ENCODE assay signal across 17 cellular contexts in the genomic region with DNA sequence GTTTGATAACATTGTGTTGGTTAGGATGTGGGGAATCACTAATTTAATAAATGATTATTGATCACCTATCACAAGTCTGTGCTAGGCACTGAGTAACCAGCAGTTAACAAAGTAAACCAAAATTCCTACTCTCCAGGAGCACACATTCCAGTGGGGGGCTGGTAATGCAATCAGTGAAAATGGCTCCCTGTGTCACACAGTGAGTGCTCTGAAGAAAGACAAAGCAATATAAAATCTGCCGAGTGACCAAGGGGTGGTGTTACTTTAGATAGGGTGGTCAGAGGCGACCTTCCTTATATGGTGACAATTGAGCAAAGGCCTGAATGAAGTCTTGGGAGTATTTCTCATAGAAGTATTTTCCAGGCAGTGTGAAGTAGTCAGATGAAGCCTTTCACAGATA. TPM values are rescaled to one million over a fixed set of nuclear protein-coding genes. Genes with fewer than 3 reads are reported as not detected.
A peak's percentile ranks its signal among the peaks of the same experiment; 100 is the strongest.
DNase-seq lines count a peak whose midpoint lies in the region; ATAC-seq, FAIRE-seq and TF ChIP-seq lines count a peak whose summit lies in the region.
"Had no signal": no experiment of that assay in that cellular context is flagged by ENCODE, and none has a peak within 500 bp of the region (broad histone marks: within the 10 kb centered on the region; RNA-seq: fewer than 3 reads in every experiment).

No MANE protein-coding gene starts in this region.

- H2AFZ ChIP-seq in H9 (ENCODE audit: low read length) (peak overlapping the region; percentile 69), astrocyte (ENCODE audit: low read depth, low read length) (peak overlapping the region; percentile 72)

- H3K4me3 Mint-ChIP-seq in H9 (0 out of 5 replicates have a peak overlapping the region, but pooled peaks of 1 of the 2 experiments have one; percentile 16), astrocyte (ENCODE audit: unreplicated experiment) (no peak overlapping the region), Calu3 (ENCODE audit: low read depth, unreplicated experiment) (no peak overlapping the region)

- no peak overlapping the region for H3K4ac ChIP-seq in H9 (ENCODE audit: low read depth, low read length)

- peaks cover 0 to 7% (median 2%) of the 10 kb centered on the region in 3 experiments; a peak in 2 of 7 replicates for H3K36me3 Mint-ChIP-seq in H9 (ENCODE audit: insufficient read depth in 1 of 3, low read depth in 3 of 3)
- H3K36me3 Mint-ChIP-seq in astrocyte (ENCODE audit: low read depth, unreplicated experiment) = no peaks in the 10 kb centered on the region
- H3K36me3 Mint-ChIP-seq in Calu3 (ENCODE audit: insufficient read depth, unreplicated experiment) = no peaks in the 10 kb centered on the region

- H3K36me3 ChIP-seq in astrocyte (ENCODE audit: insufficient read depth, low read length) = no peaks in the 10 kb centered on the region
- no peaks in the 10 kb centered on the region for H3K36me3 ChIP-seq in pancreas
- H3K36me3 ChIP-seq: BLaER1 treated with 17β-estradiol and CSF1 and Interleukin-3, amounts not matched to agents 10 nM and 100 nM; MG63 had no signal

- H2BK5ac ChIP-seq in H9 (ENCODE audit: insufficient read length, low read length) = no peak overlapping the region

- no peak overlapping the region for H3K9ac ChIP-seq in H9 (ENCODE audit: extremely low read depth, insufficient read length, low read length)
- H3K9ac ChIP-seq in astrocyte (ENCODE audit: low read length) = no peak overlapping the region
- H3K9ac ChIP-seq: BLaER1 treated with 17β-estradiol and CSF1 and Interleukin-3, amounts not matched to agents 10 nM and 100 nM had no signal

- H3K27ac Mint-ChIP-seq in H9 = peak overlapping the region in 2 of 3 experiments; percentile 86 to 94; a peak in 6 of 7 replicates
- peak overlapping the region; percentile 80 for H3K27ac Mint-ChIP-seq in astrocyte (ENCODE audit: unreplicated experiment)
- no peak overlapping the region for H3K27ac Mint-ChIP-seq in Calu3 (ENCODE audit: unreplicated experiment)

- H3T11ph ChIP-seq in H9 (ENCODE audit: low read length) = no peak overlapping the region

- no peak overlapping the region for H4K5ac ChIP-seq in H9 (ENCODE audit: insufficient read length, low read depth, low read length)

- DNase-seq in H9 (no peak), astrocyte (ENCODE audit: low read depth) (no peak), iPS-NIHi11 (ENCODE audit: low spot score) (peak; percentile 43), pancreas (peak in 2 of 6 donors; percentile 19 to 44), germinal center (ENCODE audit: low spot score) (no peak), DMS 273 (lab: John Stamatoyannopoulos, UW; ENCODE audit: unreplicated experiment) (no peak), Calu3 (no peak)
- DNase-seq: MG63, NCI-H1105, NCI-H187, NCI-H446, PC-3 had no signal

- H2BK120ac ChIP-seq in H9 (ENCODE audit: low read depth, low read length, poor library complexity, severe bottlenecking) = no peak overlapping the region

- TF ChIP-seq CTCF in H9 (conservative IDR thresholded peaks at IDR 0.05) (no peak), astrocyte (IDR thresholded peaks at IDR 0.05; ENCODE audit: insufficient read depth, low read depth, low read length) (no peak), pancreas (IDR thresholded peaks at IDR 0.05) (no peak), Calu3 (IDR thresholded peaks at IDR 0.05; ENCODE audit: unreplicated experiment) (no peak)

- H3K27me3 ChIP-seq in H9 (ENCODE audit: insufficient read depth, low read length) (no peaks in the 10 kb centered on the region), astrocyte (ENCODE audit: insufficient read depth, low read length) (peaks cover 5% of the 10 kb centered on the region), pancreas (no peaks in the 10 kb centered on the region)
- H3K27me3 ChIP-seq: BLaER1 treated with 17β-estradiol and CSF1 and Interleukin-3, amounts not matched to agents 10 nM and 100 nM had no signal

- no CpG with 5 or more reads among the region's 2 CpGs for whole genome bisulfite sequencing in H9 (ENCODE audit: extremely low coverage, insufficient read length, low lambda C conversion rate)
- WGBS in pancreas, 2 donors = 29 to 34% methylated on average over 2 of the region's 2 CpGs

- no peak overlapping the region for H3K56ac ChIP-seq in H9 (ENCODE audit: insufficient read length, low read depth, low read length)

- H4K8ac ChIP-seq in H9 (replicated peaks; ENCODE audit: insufficient read length, low read depth, low read length) = no peak overlapping the region

- CTCF ChIA-PET in Calu3 (lab: Charles Lee) = no interaction called here

- H3K18ac ChIP-seq in H9 (ENCODE audit: insufficient read length, low read depth, low read length) = peak overlapping the region; percentile 27

- H3K23ac ChIP-seq in H9 (ENCODE audit: insufficient read length, low read depth, low read length) = no peak overlapping the region

- H3K27me3 Mint-ChIP-seq in H9 (ENCODE audit: low read depth) (no peaks in the 10 kb centered on the region; the same call in 1 of the 2 replicates), astrocyte (ENCODE audit: low read depth, unreplicated experiment) (no peaks in the 10 kb centered on the region), Calu3 (ENCODE audit: unreplicated experiment) (peaks cover 20% of the 10 kb centered on the region)

- no peak overlapping the region for H3K4me2 ChIP-seq in H9 (ENCODE audit: insufficient read depth, insufficient read length, low read length)
- H3K4me2 ChIP-seq in astrocyte (ENCODE audit: low read length) = no peak overlapping the region

- no peak overlapping the region for H2AK5ac ChIP-seq in H9 (ENCODE audit: insufficient read length, low read length)

- H3K27ac ChIP-seq in H9 (ENCODE audit: insufficient read length, low read depth, low read length) = no peak overlapping the region
- no peak overlapping the region for H3K27ac ChIP-seq in astrocyte (ENCODE audit: low read depth, low read length)
- H3K27ac ChIP-seq in pancreas = peak overlapping the region; percentile 51 to 66 (median 56)
- H3K27ac ChIP-seq: BLaER1 treated with 17β-estradiol and CSF1 and Interleukin-3, amounts not matched to agents 10 nM and 100 nM; HL-60 had no signal

- BruUV-seq in Calu3 (replicated peaks; lab: Mats Ljungman, UMichigan) = no TSS peak

- H3K4me1 Mint-ChIP-seq in H9 = peaks cover 23 to 26% of the 10 kb centered on the region in 2 experiments
- H3K4me1 Mint-ChIP-seq in astrocyte (ENCODE audit: low read depth, unreplicated experiment) = peaks cover 11% of the 10 kb centered on the region
- no peaks in the 10 kb centered on the region for H3K4me1 Mint-ChIP-seq in Calu3 (ENCODE audit: low read depth, unreplicated experiment)

- H3K4me3 ChIP-seq in astrocyte (ENCODE audit: insufficient read depth, low read depth, low read length) (no peak overlapping the region), pancreas (no peak overlapping the region)
- H3K4me3 ChIP-seq: BLaER1 treated with 17β-estradiol and CSF1 and Interleukin-3, amounts not matched to agents 10 nM and 100 nM; MG63 had no signal

- H3K14ac ChIP-seq in H9 (ENCODE audit: insufficient read depth, low read length) = no peak overlapping the region

- H3K9me3 ChIP-seq in H9 (ENCODE audit: control insufficient read depth, low read depth, low read length) (no peaks in the 10 kb centered on the region), astrocyte (ENCODE audit: insufficient read depth, low read depth, low read length) (no peaks in the 10 kb centered on the region), pancreas (no peaks in the 10 kb centered on the region)
- H3K9me3 ChIP-seq: MG63 had no signal

- ATAC-seq in pancreas (peak; percentile 43 to 93 (median 72)), HG03342 (IDR thresholded peaks at IDR 0.05; ENCODE audit: unreplicated experiment) (no peak)
- ATAC-seq: HCT116, PC-3 had no signal

- H3K79me2 ChIP-seq in H9 (ENCODE audit: insufficient read depth, low read length) (no peaks in the 10 kb centered on the region), astrocyte (ENCODE audit: insufficient read depth, low read length) (no peaks in the 10 kb centered on the region)

- H4K20me1 ChIP-seq in H9 (ENCODE audit: control insufficient read depth, insufficient read depth, insufficient read length) = no peaks in the 10 kb centered on the region
- H4K20me1 ChIP-seq in astrocyte (ENCODE audit: insufficient read depth, low read length) = no peaks in the 10 kb centered on the region
- H4K20me1 ChIP-seq: BLaER1 treated with 17β-estradiol and CSF1 and Interleukin-3, amounts not matched to agents 10 nM and 100 nM had no signal

- H2BK20ac ChIP-seq in H9 (ENCODE audit: low read depth, low read length, poor library complexity, severe bottlenecking) = no peak overlapping the region

- H2BK15ac ChIP-seq in H9 (ENCODE audit: low read depth, low read length) = no peak overlapping the region

- peaks cover 5 to 6% of the 10 kb centered on the region in 2 experiments; a peak in 4 of 5 replicates for H3K9me3 Mint-ChIP-seq in H9
- no peaks in the 10 kb centered on the region for H3K9me3 Mint-ChIP-seq in astrocyte (ENCODE audit: unreplicated experiment)
- no peaks in the 10 kb centered on the region for H3K9me3 Mint-ChIP-seq in Calu3 (ENCODE audit: low read depth, unreplicated experiment)

- intact Hi-C loops in pancreas (cut with DNase I) = loop anchor here in 1 of 3 donors (10.0 kb wide), 1 partner anchor 419 kb away; no protein-coding TSS in a partner anchor
- intact Hi-C loops in Calu3 (cut with micrococcal nuclease; ENCODE audit: unreplicated experiment) = no loop called here

- FAIRE-seq in astrocyte (lab: Jason Lieb, UNC) = no peak
- FAIRE-seq in pancreas (lab: Jason Lieb, UNC) = no peak
- FAIRE-seq: GM18507 had no signal

- no peaks in the 10 kb centered on the region for H3K23me2 ChIP-seq in H9 (ENCODE audit: insufficient read length, low read depth, low read length, poor library complexity, severe bottlenecking)

- no peak overlapping the region for H2BK12ac ChIP-seq in H9 (ENCODE audit: insufficient read length, low read depth, low read length)

- no peaks in the 10 kb centered on the region for H3K4me1 ChIP-seq in H9 (ENCODE audit: insufficient read depth, low read length)
- no peaks in the 10 kb centered on the region for H3K4me1 ChIP-seq in astrocyte (ENCODE audit: insufficient read depth, low read length)
- H3K4me1 ChIP-seq in pancreas = no peaks in the 10 kb centered on the region

- no peaks in the 10 kb centered on the region for H3K79me1 ChIP-seq in H9 (ENCODE audit: insufficient read depth, low read depth, low read length, poor library complexity, severe bottlenecking)

- H4K91ac ChIP-seq in H9 (ENCODE audit: insufficient read length, low read depth, low read length) = no peak overlapping the region

RNA-seq across cellular contexts. Expression of a gene that starts 13.6 kb away (rescaled TPM):
- total RNA-seq in H9 (2021) = 80.6 and 82.4 TPM in 2 replicates
- total RNA-seq in astrocyte = 24.8 and 27.2 TPM in 2 replicates
- total RNA-seq in pancreas = 10 to 100 TPM; 14.2 to 22.7 (median 17.7) TPM
- 10 to 100 TPM in 1 of 2 donors, 1 to 10 TPM in 1; 7.7 to 22.2 TPM for polyA plus RNA-seq in pancreas
- 26.3 and 31.3 TPM in 2 replicates for total RNA-seq in Calu3 (2022)

RNA-seq across cellular contexts. Expression of a gene that starts 56.2 kb away (rescaled TPM):
- total RNA-seq in H9 (2021) (29.3 and 29.4 TPM in 2 replicates), astrocyte (35.0 and 36.4 TPM in 2 replicates), pancreas (10 to 100 TPM in 1 of 6 donors, 1 to 10 TPM in 5; 2.7 to 11.8 (median 3.8) TPM), Calu3 (2022) (34.0 and 55.8 TPM in 2 replicates)
- 10 to 100 TPM in 1 of 2 donors, 1 to 10 TPM in 1; 7.2 to 12.8 TPM for polyA plus RNA-seq in pancreas

Comparison
In these comparisons a context has a peak if more than half of its experiments do, and no peak if none do; other contexts are left out.
1. H3K27ac ChIP-seq: peak in pancreas (4 of 4); none in H9 (single experiment) and astrocyte (single experiment).